ENCODE assay signal across 1 cellular context in the genomic region with DNA sequence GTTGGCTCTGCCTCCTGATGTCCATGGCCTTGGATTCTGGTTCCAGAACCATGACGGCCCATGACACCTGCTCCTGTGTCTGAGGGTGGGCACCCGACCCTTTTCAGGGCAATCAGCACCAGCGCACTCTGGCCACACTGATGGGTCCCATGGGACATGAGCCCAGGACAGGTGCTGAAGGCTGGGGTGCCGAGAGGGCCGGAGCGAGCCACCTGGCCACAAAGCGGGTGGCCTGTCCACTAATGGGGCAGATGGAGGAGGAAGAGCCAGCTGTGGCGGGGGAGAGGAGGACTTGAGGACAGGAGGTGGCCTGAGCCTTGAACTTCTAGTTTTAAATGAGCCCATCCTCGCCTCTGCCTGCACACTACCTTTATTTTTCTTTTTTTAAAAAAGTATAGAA.
A peak's percentile ranks its signal among the peaks of the same experiment; 100 is the strongest.
TF ChIP-seq lines count a peak whose summit lies in the region.

No MANE protein-coding gene starts in this region.

TF ChIP-seq in HepG2, 621 proteins besides CTCF, POLR2A, EP300 and RAD21:
- TF ChIP-seq TBX2 (CRISPR knock-in tag; IDR thresholded peaks at IDR 0.05; ENCODE audit: borderline replicate concordance), result no peak
- TF ChIP-seq HHEX (CRISPR knock-in tag; IDR thresholded peaks at IDR 0.05), result no peak
- TF ChIP-seq TAF15 (IDR thresholded peaks at IDR 0.05; ENCODE audit: low read depth, low read length, poor library complexity, severe bottlenecking), result no peak
- TF ChIP-seq NFYC (CRISPR knock-in tag; IDR thresholded peaks at IDR 0.05), result no peak
- no peak for TF ChIP-seq ZBTB20 (CRISPR knock-in tag; IDR thresholded peaks at IDR 0.05; ENCODE audit: borderline replicate concordance, low read depth)
- TF ChIP-seq, protein P1, sequence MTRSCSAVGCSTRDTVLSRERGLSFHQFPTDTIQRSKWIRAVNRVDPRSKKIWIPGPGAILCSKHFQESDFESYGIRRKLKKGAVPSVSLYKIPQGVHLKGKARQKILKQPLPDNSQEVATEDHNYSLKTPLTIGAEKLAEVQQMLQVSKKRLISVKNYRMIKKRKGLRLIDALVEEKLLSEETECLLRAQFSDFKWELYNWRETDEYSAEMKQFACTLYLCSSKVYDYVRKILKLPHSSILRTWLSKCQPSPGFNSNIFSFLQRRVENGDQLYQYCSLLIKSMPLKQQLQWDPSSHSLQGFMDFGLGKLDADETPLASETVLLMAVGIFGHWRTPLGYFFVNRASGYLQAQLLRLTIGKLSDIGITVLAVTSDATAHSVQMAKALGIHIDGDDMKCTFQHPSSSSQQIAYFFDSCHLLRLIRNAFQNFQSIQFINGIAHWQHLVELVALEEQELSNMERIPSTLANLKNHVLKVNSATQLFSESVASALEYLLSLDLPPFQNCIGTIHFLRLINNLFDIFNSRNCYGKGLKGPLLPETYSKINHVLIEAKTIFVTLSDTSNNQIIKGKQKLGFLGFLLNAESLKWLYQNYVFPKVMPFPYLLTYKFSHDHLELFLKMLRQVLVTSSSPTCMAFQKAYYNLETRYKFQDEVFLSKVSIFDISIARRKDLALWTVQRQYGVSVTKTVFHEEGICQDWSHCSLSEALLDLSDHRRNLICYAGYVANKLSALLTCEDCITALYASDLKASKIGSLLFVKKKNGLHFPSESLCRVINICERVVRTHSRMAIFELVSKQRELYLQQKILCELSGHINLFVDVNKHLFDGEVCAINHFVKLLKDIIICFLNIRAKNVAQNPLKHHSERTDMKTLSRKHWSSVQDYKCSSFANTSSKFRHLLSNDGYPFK (CRISPR knock-in tag; IDR thresholded peaks at IDR 0.05; ENCODE audit: borderline replicate concordance), result peak; percentile 45; the same call in 1 of the 2 replicates
- TF ChIP-seq ZNF7 (CRISPR knock-in tag; IDR thresholded peaks at IDR 0.05), result no peak
- TF ChIP-seq TRIM24 (CRISPR knock-in tag; IDR thresholded peaks at IDR 0.05), result no peak
- no peak for TF ChIP-seq GATA4 (IDR thresholded peaks at IDR 0.05; ENCODE audit: borderline replicate concordance, low read depth)
- TF ChIP-seq TAF1 (CRISPR knock-in tag; IDR thresholded peaks at IDR 0.05), result no peak
- TF ChIP-seq, protein P2, sequence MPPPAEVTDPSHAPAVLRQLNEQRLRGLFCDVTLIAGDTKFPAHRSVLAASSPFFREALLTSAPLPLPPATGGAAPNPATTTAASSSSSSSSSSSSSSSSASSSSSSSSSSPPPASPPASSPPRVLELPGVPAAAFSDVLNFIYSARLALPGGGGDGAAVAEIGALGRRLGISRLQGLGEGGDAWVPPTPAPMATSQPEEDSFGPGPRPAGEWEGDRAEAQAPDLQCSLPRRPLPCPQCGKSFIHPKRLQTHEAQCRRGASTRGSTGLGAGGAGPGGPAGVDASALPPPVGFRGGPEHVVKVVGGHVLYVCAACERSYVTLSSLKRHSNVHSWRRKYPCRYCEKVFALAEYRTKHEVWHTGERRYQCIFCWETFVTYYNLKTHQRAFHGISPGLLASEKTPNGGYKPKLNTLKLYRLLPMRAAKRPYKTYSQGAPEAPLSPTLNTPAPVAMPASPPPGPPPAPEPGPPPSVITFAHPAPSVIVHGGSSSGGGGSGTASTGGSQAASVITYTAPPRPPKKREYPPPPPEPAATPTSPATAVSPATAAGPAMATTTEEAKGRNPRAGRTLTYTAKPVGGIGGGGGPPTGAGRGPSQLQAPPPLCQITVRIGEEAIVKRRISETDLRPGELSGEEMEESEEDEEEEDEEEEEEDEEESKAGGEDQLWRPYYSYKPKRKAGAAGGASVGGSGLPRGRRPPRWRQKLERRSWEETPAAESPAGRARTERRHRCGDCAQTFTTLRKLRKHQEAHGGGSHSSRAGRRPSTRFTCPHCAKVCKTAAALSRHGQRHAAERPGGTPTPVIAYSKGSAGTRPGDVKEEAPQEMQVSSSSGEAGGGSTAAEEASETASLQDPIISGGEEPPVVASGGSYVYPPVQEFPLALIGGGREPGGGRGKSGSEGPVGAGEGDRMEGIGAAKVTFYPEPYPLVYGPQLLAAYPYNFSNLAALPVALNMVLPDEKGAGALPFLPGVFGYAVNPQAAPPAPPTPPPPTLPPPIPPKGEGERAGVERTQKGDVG (CRISPR knock-in tag; IDR thresholded peaks at IDR 0.05; ENCODE audit: borderline replicate concordance), result no peak
- TF ChIP-seq POLR2G (IDR thresholded peaks at IDR 0.05; ENCODE audit: low read depth, low read length), result no peak
- TF ChIP-seq ZFP90 (CRISPR knock-in tag; IDR thresholded peaks at IDR 0.05; ENCODE audit: borderline replicate concordance), result no peak
- TF ChIP-seq BRD4 (CRISPR knock-in tag; IDR thresholded peaks at IDR 0.05), result 0 out of 2 replicates have a peak, but pooled peaks have one; percentile 4
- TF ChIP-seq, protein P3, sequence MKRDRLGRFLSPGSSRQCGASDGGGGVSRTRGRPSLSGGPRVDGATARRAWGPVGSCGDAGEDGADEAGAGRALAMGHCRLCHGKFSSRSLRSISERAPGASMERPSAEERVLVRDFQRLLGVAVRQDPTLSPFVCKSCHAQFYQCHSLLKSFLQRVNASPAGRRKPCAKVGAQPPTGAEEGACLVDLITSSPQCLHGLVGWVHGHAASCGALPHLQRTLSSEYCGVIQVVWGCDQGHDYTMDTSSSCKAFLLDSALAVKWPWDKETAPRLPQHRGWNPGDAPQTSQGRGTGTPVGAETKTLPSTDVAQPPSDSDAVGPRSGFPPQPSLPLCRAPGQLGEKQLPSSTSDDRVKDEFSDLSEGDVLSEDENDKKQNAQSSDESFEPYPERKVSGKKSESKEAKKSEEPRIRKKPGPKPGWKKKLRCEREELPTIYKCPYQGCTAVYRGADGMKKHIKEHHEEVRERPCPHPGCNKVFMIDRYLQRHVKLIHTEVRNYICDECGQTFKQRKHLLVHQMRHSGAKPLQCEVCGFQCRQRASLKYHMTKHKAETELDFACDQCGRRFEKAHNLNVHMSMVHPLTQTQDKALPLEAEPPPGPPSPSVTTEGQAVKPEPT (CRISPR knock-in tag; IDR thresholded peaks at IDR 0.05; ENCODE audit: low read depth), result no peak
- TF ChIP-seq, protein P4, sequence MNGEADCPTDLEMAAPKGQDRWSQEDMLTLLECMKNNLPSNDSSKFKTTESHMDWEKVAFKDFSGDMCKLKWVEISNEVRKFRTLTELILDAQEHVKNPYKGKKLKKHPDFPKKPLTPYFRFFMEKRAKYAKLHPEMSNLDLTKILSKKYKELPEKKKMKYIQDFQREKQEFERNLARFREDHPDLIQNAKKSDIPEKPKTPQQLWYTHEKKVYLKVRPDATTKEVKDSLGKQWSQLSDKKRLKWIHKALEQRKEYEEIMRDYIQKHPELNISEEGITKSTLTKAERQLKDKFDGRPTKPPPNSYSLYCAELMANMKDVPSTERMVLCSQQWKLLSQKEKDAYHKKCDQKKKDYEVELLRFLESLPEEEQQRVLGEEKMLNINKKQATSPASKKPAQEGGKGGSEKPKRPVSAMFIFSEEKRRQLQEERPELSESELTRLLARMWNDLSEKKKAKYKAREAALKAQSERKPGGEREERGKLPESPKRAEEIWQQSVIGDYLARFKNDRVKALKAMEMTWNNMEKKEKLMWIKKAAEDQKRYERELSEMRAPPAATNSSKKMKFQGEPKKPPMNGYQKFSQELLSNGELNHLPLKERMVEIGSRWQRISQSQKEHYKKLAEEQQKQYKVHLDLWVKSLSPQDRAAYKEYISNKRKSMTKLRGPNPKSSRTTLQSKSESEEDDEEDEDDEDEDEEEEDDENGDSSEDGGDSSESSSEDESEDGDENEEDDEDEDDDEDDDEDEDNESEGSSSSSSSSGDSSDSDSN (CRISPR knock-in tag; IDR thresholded peaks at IDR 0.05), result no peak; the same call in 1 of the 2 replicates
- TF ChIP-seq RARA (CRISPR knock-in tag; IDR thresholded peaks at IDR 0.05), result no peak
